13 cellular contexts compared by ENCODE assay signal in the genomic region with DNA sequence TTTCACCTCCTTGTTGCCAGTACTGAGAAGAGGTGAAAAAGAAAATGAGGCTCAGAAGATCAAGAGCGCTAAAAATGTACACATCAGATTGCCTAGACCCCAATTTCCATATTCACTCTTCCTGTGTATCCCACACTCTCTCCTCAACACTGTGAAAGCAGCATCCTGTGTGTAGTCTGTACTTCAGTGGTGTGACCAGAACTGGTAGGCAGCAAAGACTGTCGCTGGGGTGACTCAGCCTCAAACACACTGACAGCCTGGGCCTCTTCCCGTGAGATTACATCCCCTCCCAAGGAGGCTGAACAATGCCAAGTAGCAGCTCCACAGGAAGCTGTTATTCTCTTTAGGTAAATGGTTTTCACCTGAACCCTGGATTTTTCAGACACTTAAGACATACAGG.
DNase-seq lines count a peak whose midpoint lies in the region; ATAC-seq and TF ChIP-seq lines count a peak whose summit lies in the region.
"Had no signal": no experiment of that assay in that cellular context is flagged by ENCODE, and none has a peak within 500 bp of the region (broad histone marks: within the 10 kb centered on the region; RNA-seq: fewer than 3 reads in every experiment).

No MANE protein-coding gene starts in this region.

- no peaks in the 10 kb centered on the region for H3K9me3 ChIP-seq in PC-3 (ENCODE audit: low read length)
- no peaks in the 10 kb centered on the region for H3K9me3 ChIP-seq in stomach

- H3K27me3 ChIP-seq in PC-3 (ENCODE audit: low read length), result no peaks in the 10 kb centered on the region
- no peaks in the 10 kb centered on the region for H3K27me3 ChIP-seq in stomach

- no peak overlapping the region; the same call in 1 of the 2 replicates for H3K27ac ChIP-seq in PC-3 (ENCODE audit: low read length)
- no peak overlapping the region for H3K27ac ChIP-seq in stomach

- no peaks in the 10 kb centered on the region for H3K36me3 Mint-ChIP-seq in activated CD4-positive, alpha-beta T cell treated with anti-CD3 and anti-CD28 coated beads, Interleukin-2, amount 10 ng/mL, durations not matched to agents 24 days and 14 days (ENCODE audit: low read depth)

- no peak overlapping the region for H3K9ac ChIP-seq in PC-3 (ENCODE audit: low read length)

- intact Hi-C loops in activated CD4-positive, alpha-beta T cell treated with anti-CD3 and anti-CD28 coated beads, Interleukin-2, amount 10 ng/mL, durations not matched to agents 24 days and 14 days (cut with micrococcal nuclease), result no loop called here
- intact Hi-C loops in PC-3 (cut with micrococcal nuclease), result no loop called here
- intact Hi-C loops in stomach (cut with DNase I; ENCODE audit: low total_unique reads), result no loop called here

- peak; percentile 4 for DNase-seq in activated CD4-positive, alpha-beta T cell treated with anti-CD3 and anti-CD28 coated beads for 48 hours
- DNase-seq in activated CD4-positive, alpha-beta T cell treated with anti-CD3 and anti-CD28 coated beads, Interleukin-2, amount 10 ng/mL, durations not matched to agents 24 days and 14 days, result no peak
- DNase-seq in PC-3 (peak; percentile 57), fibroblast of mammary gland (ENCODE audit: low read depth) (peak; percentile 48), stomach (peak; percentile 30), RPMI8226 (no peak)
- DNase-seq in activated CD4-positive, CD25-positive, alpha-beta regulatory T cell treated with anti-CD3 and anti-CD28 coated beads, Interleukin-2, amount 50 U/mL, for 72 hours, result no peak
- DNase-seq: activated CD4-positive, alpha-beta T cell treated with anti-CD3 and anti-CD28 coated beads, Interleukin-2, amount 50 U/mL, for 4 hours; NCI-H1105 treated with DMSO at 0.1 percent for 48 hours; stimulated activated naive CD8-positive, alpha-beta T cell treated with anti-CD3 and anti-CD28 coated beads, Interleukin-15, Interleukin-2, amounts not matched to agents 100 U/mL and 50 U/mL, for 24 hours had no signal

- H3F3A ChIP-seq in PC-3 (ENCODE audit: low read length, unreplicated experiment), result no peaks in the 10 kb centered on the region

- peaks cover 7% of the 10 kb centered on the region for H3K4me1 Mint-ChIP-seq in activated CD4-positive, alpha-beta T cell treated with anti-CD3 and anti-CD28 coated beads, Interleukin-2, amount 10 ng/mL, durations not matched to agents 24 days and 14 days

- H3K4me1 ChIP-seq in PC-3 (ENCODE audit: insufficient read depth, low read length) (peaks cover 33% of the 10 kb centered on the region), stomach (peaks cover 0 to 21% (median 8%) of the 10 kb centered on the region in 4 donors)

- POLR2A ChIA-PET in PC-3 (lab: Charles Lee; ENCODE audit: unreplicated experiment), result interaction anchor here (0.6 kb wide), 1 partner anchor 72 kb away, joined by 3 read pairs; no protein-coding TSS in a partner anchor

- ATAC-seq in PC-3 (peak; percentile 60), HG03196 (IDR thresholded peaks at IDR 0.05; ENCODE audit: unreplicated experiment) (no peak)
- ATAC-seq: Panc1; stimulated activated naive CD8-positive, alpha-beta T cell treated with anti-CD3 and anti-CD28 coated beads, Interleukin-15, Interleukin-2, amounts not matched to agents 100 U/mL and 50 U/mL, for 24 hours had no signal

- TF ChIP-seq CTCF in PC-3 (conservative IDR thresholded peaks at IDR 0.05; ENCODE audit: low read depth, low read length), result no peak
- no peak for TF ChIP-seq CTCF in fibroblast of mammary gland (conservative IDR thresholded peaks at IDR 0.05; ENCODE audit: control insufficient read depth, insufficient read depth, low read depth, low read length)
- TF ChIP-seq CTCF in stomach (IDR thresholded peaks at IDR 0.05), result no peak

- H3K9me3 Mint-ChIP-seq in activated CD4-positive, alpha-beta T cell treated with anti-CD3 and anti-CD28 coated beads, Interleukin-2, amount 10 ng/mL, durations not matched to agents 24 days and 14 days, result peaks cover 5% of the 10 kb centered on the region

- no peak for TF ChIP-seq POLR2A in stomach (IDR thresholded peaks at IDR 0.05)

- no TSS peak for BruUV-seq in PC-3 (replicated peaks; lab: Mats Ljungman, UMichigan)

- no peaks in the 10 kb centered on the region for H3K36me3 ChIP-seq in PC-3 (ENCODE audit: low read depth, low read length)
- no peaks in the 10 kb centered on the region for H3K36me3 ChIP-seq in stomach

- H3K79me2 ChIP-seq in PC-3 (ENCODE audit: low read length), result no peaks in the 10 kb centered on the region

- H3K9me2 ChIP-seq in PC-3 (replicated peaks; ENCODE audit: low read length), result no peaks in the 10 kb centered on the region

- CTCF ChIA-PET in PC-3 (lab: Charles Lee), result no interaction called here

- H4K20me1 ChIP-seq in PC-3 (ENCODE audit: low read length), result no peaks in the 10 kb centered on the region

- TF ChIP-seq EP300 in stomach (IDR thresholded peaks at IDR 0.05), result no peak

- H3K4me2 ChIP-seq in PC-3 (ENCODE audit: low read length), result no peak overlapping the region

- H3K27me3 Mint-ChIP-seq in activated CD4-positive, alpha-beta T cell treated with anti-CD3 and anti-CD28 coated beads, Interleukin-2, amount 10 ng/mL, durations not matched to agents 24 days and 14 days, result peaks cover 10% of the 10 kb centered on the region

- no peak overlapping the region for H3K4me3 Mint-ChIP-seq in activated CD4-positive, alpha-beta T cell treated with anti-CD3 and anti-CD28 coated beads, Interleukin-2, amount 10 ng/mL, durations not matched to agents 24 days and 14 days

- H3K4me3 ChIP-seq in PC-3 (ENCODE audit: low read length), result no peak overlapping the region
- no peak overlapping the region for H3K4me3 ChIP-seq in fibroblast of mammary gland (ENCODE audit: control insufficient read depth, low read depth, low read length)
- H3K4me3 ChIP-seq in stomach, result no peak overlapping the region
- H3K4me3 ChIP-seq: lung had no signal

- WGBS in stomach, 5 donors, result 52 to 64% (median 56%) methylated on average over 3 of the region's 3 CpGs

- no peak overlapping the region for H3K27ac Mint-ChIP-seq in activated CD4-positive, alpha-beta T cell treated with anti-CD3 and anti-CD28 coated beads, Interleukin-2, amount 10 ng/mL, durations not matched to agents 24 days and 14 days

- H2AFZ ChIP-seq in PC-3 (ENCODE audit: low read length), result no peak overlapping the region

Comparison
In these comparisons a context has a peak if more than half of its experiments do, and no peak if none do; other contexts are left out.
1. DNase-seq: peak in activated CD4-positive, alpha-beta T cell treated with anti-CD3 and anti-CD28 coated beads for 48 hours (single experiment), PC-3 (single experiment), fibroblast of mammary gland (single experiment) and stomach (single experiment); none in activated CD4-positive, alpha-beta T cell treated with anti-CD3 and anti-CD28 coated beads, Interleukin-2, amount 10 ng/mL, durations not matched to agents 24 days and 14 days (single experiment), RPMI8226 (single experiment) and activated CD4-positive, CD25-positive, alpha-beta regulatory T cell treated with anti-CD3 and anti-CD28 coated beads, Interleukin-2, amount 50 U/mL, for 72 hours (single experiment).